In the genomic region with DNA sequence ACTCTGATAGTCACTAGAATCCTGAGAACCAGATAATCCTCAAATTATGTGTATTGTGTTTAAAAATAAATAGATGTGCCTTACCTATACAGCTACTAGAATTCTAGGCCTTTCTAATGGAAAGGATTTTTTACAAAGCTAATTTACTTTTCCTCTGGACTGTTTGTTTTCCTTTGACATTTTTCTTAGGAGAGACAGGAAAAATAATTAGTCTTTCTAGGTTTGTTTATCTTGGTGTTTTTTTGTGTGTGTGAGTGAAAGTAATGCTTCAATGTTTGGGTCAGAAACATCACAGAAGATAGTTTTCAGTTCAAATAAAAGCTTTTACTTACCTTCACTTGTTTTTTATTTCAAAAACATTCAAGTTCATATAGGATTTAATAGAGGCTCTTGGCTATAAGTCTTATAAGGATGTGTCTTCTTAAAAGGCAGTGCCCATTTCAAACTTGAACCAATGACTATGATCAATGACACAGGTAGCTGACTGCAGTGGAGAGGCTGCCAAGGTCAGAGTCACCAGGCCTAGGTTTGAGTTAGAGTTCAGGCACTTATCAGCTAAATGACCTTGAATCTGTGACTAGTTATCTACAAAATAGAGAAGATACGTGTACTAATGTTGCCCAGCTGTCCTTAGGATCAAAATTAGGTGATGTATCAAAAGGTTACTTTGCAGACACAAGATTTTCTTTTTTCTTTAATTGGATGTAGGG, we compare ENCODE assay signal across 30 cellular contexts.
"Had no signal": no experiment of that assay in that cellular context is flagged by ENCODE, and none has a peak within 500 bp of the region (broad histone marks: within the 10 kb centered on the region; RNA-seq: fewer than 3 reads in every experiment).

No MANE protein-coding gene starts in this region.

- H3K9me3 Mint-ChIP-seq: activated B cell treated with CpG ODN at 0.5 μM for 24 hours; activated CD4-positive, alpha-beta memory T cell treated with anti-CD3 and anti-CD28 coated beads for 36 hours; activated naive CD4-positive, alpha-beta T cell treated with anti-CD3 and anti-CD28 coated beads, Interleukin-2, amount 10 ng/mL, durations not matched to agents 7 days and 5 days; activated naive CD8-positive, alpha-beta T cell treated with anti-CD3 and anti-CD28 coated beads, Interleukin-2, amount 50 U/mL, for 24 hours; activated T-cell treated with anti-CD3 and anti-CD28 coated beads, Interleukin-2, amount 50 U/mL, for 4 hours; activated T-helper 1 cell treated with anti-CD3 and anti-CD28 coated beads, Interleukin-12 subunit alpha, Interleukin-12 subunit beta, Interleukin-2, Interleukin-4 antibody, amounts not matched to agents 30 ng/mL and 10 ng/mL and 1 ng/mL, durations not matched to agents 14 hours and 24 hours and 36 hours had no signal

- H3K4me3 Mint-ChIP-seq: activated B cell treated with CpG ODN at 0.5 μM for 24 hours; activated CD4-positive, alpha-beta memory T cell treated with anti-CD3 and anti-CD28 coated beads for 36 hours; activated naive CD4-positive, alpha-beta T cell treated with anti-CD3 and anti-CD28 coated beads, Interleukin-2, amount 10 ng/mL, durations not matched to agents 7 days and 5 days; activated naive CD8-positive, alpha-beta T cell; activated naive CD8-positive, alpha-beta T cell treated with anti-CD3 and anti-CD28 coated beads, Interleukin-2, amount 50 U/mL, for 24 hours; activated T-cell treated with anti-CD3 and anti-CD28 coated beads, Interleukin-2, amount 50 U/mL, for 4 hours; activated T-helper 1 cell treated with anti-CD3 and anti-CD28 coated beads, Interleukin-12 subunit alpha, Interleukin-12 subunit beta, Interleukin-2, Interleukin-4 antibody, amounts not matched to agents 30 ng/mL and 10 ng/mL and 1 ng/mL, durations not matched to agents 14 hours and 24 hours and 36 hours; central memory CD8-positive, alpha-beta T cell had no signal

- H3K27me3 ChIP-seq: brain microvascular endothelial cell had no signal

- ATAC-seq: activated naive CD8-positive, alpha-beta T cell treated with anti-CD3 and anti-CD28 coated beads, Interleukin-2, amount 50 U/mL, for 24 hours; activated T-cell treated with anti-CD3 and anti-CD28 coated beads, Interleukin-2, amount 50 U/mL, for 4 hours had no signal

- DNase-seq: activated B cell treated with CpG ODN at 0.5 μM for 24 hours; activated CD4-positive, alpha-beta memory T cell treated with anti-CD3 and anti-CD28 coated beads for 36 hours; activated CD4-positive, alpha-beta T cell treated with anti-CD3 and anti-CD28 coated beads for 4 hours; activated CD4-positive, alpha-beta T cell treated with anti-CD3 and anti-CD28 coated beads, Interleukin-2, amount 50 U/mL, for 1 hour; activated CD4-positive, CD25-positive, alpha-beta regulatory T cell treated with anti-CD3 and anti-CD28 coated beads, Interleukin-2, amount 50 U/mL, for 72 hours; activated CD8-positive, alpha-beta memory T cell treated with anti-CD3 and anti-CD28 coated beads, Interleukin-2, amount 50 U/mL, for 4 hours; activated effector memory CD4-positive, alpha-beta T cell treated with Interleukin-2 at 50 U/mL for 16 hours; activated naive CD4-positive, alpha-beta T cell treated with anti-CD3 and anti-CD28 coated beads, Interleukin-2, amount 10 ng/mL, durations not matched to agents 7 days and 5 days; activated naive CD8-positive, alpha-beta T cell treated with anti-CD3 and anti-CD28 coated beads, Interleukin-2, amount 50 U/mL, for 24 hours; activated T-cell treated with anti-CD3 and anti-CD28 coated beads for 4 hours; activated T-cell treated with anti-CD3 and anti-CD28 coated beads, Interleukin-2, amount 50 U/mL, for 4 hours; anterior cingulate cortex; brain microvascular endothelial cell; NCI-H1105; NCI-H1417 treated with DMSO at 0.1 percent for 48 hours; NCI-H187 treated with DMSO at 0.1 percent for 48 hours; NCI-H2081; NCI-H2227 treated with DMSO at 0.1 percent for 48 hours; NCI-H510A treated with DMSO at 0.1 percent for 48 hours; NCI-H526 treated with DMSO at 0.1 percent for 48 hours; OCI-M1; Right ventricle myocardium superior; SW 1271; T-helper 1 cell; T-helper 2 cell; T-helper 9 cell had no signal

- H3K27me3 Mint-ChIP-seq: activated CD4-positive, alpha-beta memory T cell treated with anti-CD3 and anti-CD28 coated beads for 36 hours; activated naive CD4-positive, alpha-beta T cell treated with anti-CD3 and anti-CD28 coated beads, Interleukin-2, amount 10 ng/mL, durations not matched to agents 7 days and 5 days; activated naive CD8-positive, alpha-beta T cell; central memory CD8-positive, alpha-beta T cell had no signal

- H3K36me3 ChIP-seq: brain microvascular endothelial cell had no signal

- H3K27ac ChIP-seq: brain microvascular endothelial cell, VCaP had no signal

- H3K4me1 Mint-ChIP-seq: activated B cell treated with CpG ODN at 0.5 μM for 24 hours; activated naive CD4-positive, alpha-beta T cell treated with anti-CD3 and anti-CD28 coated beads, Interleukin-2, amount 10 ng/mL, durations not matched to agents 7 days and 5 days; activated naive CD8-positive, alpha-beta T cell treated with anti-CD3 and anti-CD28 coated beads, Interleukin-2, amount 50 U/mL, for 24 hours; central memory CD8-positive, alpha-beta T cell had no signal

- H3K27ac Mint-ChIP-seq: activated B cell treated with CpG ODN at 0.5 μM for 24 hours; activated CD4-positive, alpha-beta memory T cell treated with anti-CD3 and anti-CD28 coated beads for 36 hours; activated naive CD4-positive, alpha-beta T cell treated with anti-CD3 and anti-CD28 coated beads, Interleukin-2, amount 10 ng/mL, durations not matched to agents 7 days and 5 days; activated naive CD8-positive, alpha-beta T cell; activated naive CD8-positive, alpha-beta T cell treated with anti-CD3 and anti-CD28 coated beads, Interleukin-2, amount 50 U/mL, for 24 hours; activated T-helper 1 cell treated with anti-CD3 and anti-CD28 coated beads, Interleukin-12 subunit alpha, Interleukin-12 subunit beta, Interleukin-2, Interleukin-4 antibody, amounts not matched to agents 30 ng/mL and 10 ng/mL and 1 ng/mL, durations not matched to agents 14 hours and 24 hours and 36 hours had no signal

- H3K36me3 Mint-ChIP-seq: activated CD4-positive, alpha-beta memory T cell treated with anti-CD3 and anti-CD28 coated beads for 36 hours; activated naive CD4-positive, alpha-beta T cell treated with anti-CD3 and anti-CD28 coated beads, Interleukin-2, amount 10 ng/mL, durations not matched to agents 7 days and 5 days; activated naive CD8-positive, alpha-beta T cell had no signal
